22 cellular contexts compared by ENCODE assay signal in genomic region chr1:240005997-240006650, GRCh38.
DNase-seq lines count a peak whose midpoint lies in the region; ATAC-seq, FAIRE-seq and TF ChIP-seq lines count a peak whose summit lies in the region.
"Had no signal": no experiment of that assay in that cellular context is flagged by ENCODE, and none has a peak within 500 bp of the region (broad histone marks: within the 10 kb centered on the region; RNA-seq: fewer than 3 reads in every experiment).

No MANE protein-coding gene starts in this region.

- H2AK5ac ChIP-seq in neuronal stem cell (ENCODE audit: low read depth, low read length): no peak overlapping the region

- H3K4me1 ChIP-seq in HepG2 (ENCODE audit: insufficient read depth, low read length) (no peaks in the 10 kb centered on the region), right lobe of liver (no peaks in the 10 kb centered on the region), neuronal stem cell (ENCODE audit: control insufficient read depth in 2 of 2, insufficient read depth in 1 of 2, low read depth in 1 of 2, low read length in 2 of 2) (no peaks in the 10 kb centered on the region)

- no peak for TF ChIP-seq RAD21 in HepG2 (CRISPR knock-in tag; IDR thresholded peaks at IDR 0.05)

- no peaks in the 10 kb centered on the region for H3K27me3 Mint-ChIP-seq in activated CD8-positive, alpha-beta memory T cell treated with anti-CD3 and anti-CD28 coated beads, Interleukin-2, amount 10 ng/mL, durations not matched to agents 7 days and 5 days
- H3K27me3 Mint-ChIP-seq: IgD-negative memory B cell had no signal

- H3K9me3 ChIP-seq in HepG2 (ENCODE audit: low read length) (peaks cover 9% of the 10 kb centered on the region), right lobe of liver (no peaks in the 10 kb centered on the region), neuronal stem cell (replicated peaks in 1 of 2; ENCODE audit: control insufficient read depth in 2 of 2, insufficient read depth in 1 of 2, low read depth in 1 of 2, low read length in 2 of 2) (no peaks in the 10 kb centered on the region)

- no peak for ATAC-seq in HepG2
- no peak for ATAC-seq in right lobe of liver
- no peak for ATAC-seq in activated CD8-positive, alpha-beta memory T cell treated with anti-CD3 and anti-CD28 coated beads, Interleukin-2, amount 10 ng/mL, durations not matched to agents 7 days and 5 days
- no peak for ATAC-seq in GM18907 (IDR thresholded peaks at IDR 0.05; ENCODE audit: unreplicated experiment)
- ATAC-seq: GM23338, HCT116 had no signal

- H3K4me2 ChIP-seq in HepG2 (ENCODE audit: low read depth, low read length): no peak overlapping the region
- no peak overlapping the region for H3K4me2 ChIP-seq in neuronal stem cell (ENCODE audit: insufficient read depth, low read length, poor library complexity, severe bottlenecking)
- H3K4me2 ChIP-seq: GM23338 had no signal

- no peaks in the 10 kb centered on the region for H3K36me3 Mint-ChIP-seq in activated CD8-positive, alpha-beta memory T cell treated with anti-CD3 and anti-CD28 coated beads, Interleukin-2, amount 10 ng/mL, durations not matched to agents 7 days and 5 days
- H3K36me3 Mint-ChIP-seq: IgD-negative memory B cell had no signal

- H4K8ac ChIP-seq in neuronal stem cell (ENCODE audit: low read depth, low read length): no peak overlapping the region

- no peaks in the 10 kb centered on the region for H3K79me1 ChIP-seq in neuronal stem cell (ENCODE audit: low read depth, low read length)

- in situ Hi-C loops in HepG2 (cut with HindIII; ENCODE audit: extremely low pct_ligation_motif_present, low pct_unique_long_range_greater_than_20kb): no loop called here
- in situ Hi-C loops in SK-MEL-5 (cut with HindIII; ENCODE audit: low pct_unique_long_range_greater_than_20kb, low sequenced_read_pairs): no loop called here

- BruUV-seq in HepG2 (replicated peaks; lab: Mats Ljungman, UMichigan): no TSS peak

- no peak overlapping the region for H3K4ac ChIP-seq in neuronal stem cell (ENCODE audit: low read length)

- H3K79me2 ChIP-seq in HepG2 (ENCODE audit: insufficient read depth, low read length): no peaks in the 10 kb centered on the region

- H3K9ac ChIP-seq in HepG2 (ENCODE audit: insufficient read depth, low read depth, low read length) (no peak overlapping the region), neuronal stem cell (ENCODE audit: low read depth, low read length, poor library complexity) (no peak overlapping the region)

- no peaks in the 10 kb centered on the region for H3K27me3 ChIP-seq in HepG2 (ENCODE audit: control insufficient read depth in 1 of 2, insufficient read depth in 2 of 2, low read length in 2 of 2)
- H3K27me3 ChIP-seq in right lobe of liver: no peaks in the 10 kb centered on the region
- no peaks in the 10 kb centered on the region for H3K27me3 ChIP-seq in neuronal stem cell (ENCODE audit: control insufficient read depth in 3 of 3, insufficient read depth in 3 of 3, low read depth in 1 of 3, low read length in 3 of 3)

- DNase-seq in HepG2 (ENCODE audit: low spot score) (no peak), right lobe of liver (no peak), M059J (ENCODE audit: low read depth) (peak; percentile 35), SK-MEL-5 (ENCODE audit: low read depth, low spot score) (peak; percentile 8), neuronal stem cell (ENCODE audit: low spot score) (no peak)
- no peak for DNase-seq in activated CD8-positive, alpha-beta memory T cell treated with anti-CD3 and anti-CD28 coated beads, Interleukin-2, amount 10 ng/mL, durations not matched to agents 7 days and 5 days
- no peak for DNase-seq in activated CD4-positive, alpha-beta T cell treated with anti-CD3 and anti-CD28 coated beads, Interleukin-2, amount 50 U/mL, for 4 hours
- DNase-seq: C1 segment of cervical spinal cord; CD4-positive, alpha-beta T cell; DMS 273 treated with DMSO at 0.1 percent for 48 hours; DND-41; EL; KG1 had no signal

- H2BK120ac ChIP-seq in neuronal stem cell (ENCODE audit: low read depth, low read length): no peak overlapping the region

- no peaks in the 10 kb centered on the region for H4K20me1 ChIP-seq in HepG2 (ENCODE audit: insufficient read depth, low read length)

- H2AFZ ChIP-seq in HepG2 (ENCODE audit: low read length) (no peak overlapping the region), neuronal stem cell (ENCODE audit: low read length) (peak overlapping the region; percentile 51)

- TF ChIP-seq EP300 in HepG2 (IDR thresholded peaks at IDR 0.05; ENCODE audit: low read depth in 2 of 2, low read length in 2 of 2): no peak
- TF ChIP-seq EP300 in HepG2 (CRISPR knock-in tag; IDR thresholded peaks at IDR 0.05; ENCODE audit: borderline replicate concordance): no peak

- intact Hi-C loops in HepG2 (cut with micrococcal nuclease; ENCODE audit: unreplicated experiment): loop anchor here (1.0 kb wide), 1 partner anchor 55 kb away; no protein-coding TSS in a partner anchor
- intact Hi-C loops in right lobe of liver (cut with DNase I): no loop called here

- H3K36me3 ChIP-seq in HepG2 (replicated peaks in 1 of 2; ENCODE audit: control insufficient read depth in 1 of 2, insufficient read depth in 2 of 2, low read length in 2 of 2): no peaks in the 10 kb centered on the region
- H3K36me3 ChIP-seq in right lobe of liver: no peaks in the 10 kb centered on the region
- no peaks in the 10 kb centered on the region for H3K36me3 ChIP-seq in neuronal stem cell (replicated peaks in 1 of 2; ENCODE audit: control insufficient read depth in 2 of 2, insufficient read depth in 2 of 2, low read length in 2 of 2)

- TF ChIP-seq CTCF in HepG2 (CRISPR knock-in tag; IDR thresholded peaks at IDR 0.05) (no peak), right lobe of liver (IDR thresholded peaks at IDR 0.05) (no peak)

- H3K23ac ChIP-seq in neuronal stem cell (ENCODE audit: low read depth, low read length, poor library complexity): no peak overlapping the region

- no peak overlapping the region for H3K18ac ChIP-seq in neuronal stem cell (ENCODE audit: low read length)

- peaks cover 3% of the 10 kb centered on the region for H3K9me3 Mint-ChIP-seq in activated CD8-positive, alpha-beta memory T cell treated with anti-CD3 and anti-CD28 coated beads, Interleukin-2, amount 10 ng/mL, durations not matched to agents 7 days and 5 days (ENCODE audit: low read depth)

- no peak overlapping the region for H2BK5ac ChIP-seq in neuronal stem cell (ENCODE audit: low read length)

- TF ChIP-seq POLR2A in HepG2 (IDR thresholded peaks at IDR 0.05; ENCODE audit: insufficient read depth in 1 of 2, low read depth in 2 of 2, low read length in 2 of 2): no peak
- no peak for TF ChIP-seq POLR2A in right lobe of liver (IDR thresholded peaks at IDR 0.05)

- FAIRE-seq in HepG2 (lab: Jason Lieb, UNC): no peak
- FAIRE-seq: GM12891, H54 had no signal

- CTCF ChIA-PET in HepG2 (lab: Yijun Ruan, JAX; ENCODE audit: low intra/inter-chr PET ratio, low total read pairs): no interaction called here
- CTCF ChIA-PET in activated CD8-positive, alpha-beta memory T cell treated with anti-CD3 and anti-CD28 coated beads, Interleukin-2, amount 10 ng/mL, durations not matched to agents 7 days and 5 days (lab: Charles Lee): interaction anchor here (0.7 kb wide), 1 partner anchor 175 kb away, joined by 5 read pairs; no protein-coding TSS in a partner anchor

- POLR2A ChIA-PET in HepG2 (lab: Yijun Ruan, JAX): no interaction called here

- no peaks in the 10 kb centered on the region for H3K4me1 Mint-ChIP-seq in activated CD8-positive, alpha-beta memory T cell treated with anti-CD3 and anti-CD28 coated beads, Interleukin-2, amount 10 ng/mL, durations not matched to agents 7 days and 5 days
- H3K4me1 Mint-ChIP-seq: B cell, GM23338, IgD-negative memory B cell had no signal

- no peak overlapping the region for H3K14ac ChIP-seq in neuronal stem cell (ENCODE audit: low read length)

- H3K4me3 Mint-ChIP-seq in activated CD8-positive, alpha-beta memory T cell treated with anti-CD3 and anti-CD28 coated beads, Interleukin-2, amount 10 ng/mL, durations not matched to agents 7 days and 5 days: no peak overlapping the region
- H3K4me3 Mint-ChIP-seq: B cell; CD4-positive, alpha-beta T cell; GM23338; HFFc6; IgD-negative memory B cell had no signal

- H3K27ac ChIP-seq in HepG2 (ENCODE audit: extremely low read length, insufficient read depth, low read length) (no peak overlapping the region), right lobe of liver (no peak overlapping the region), neuronal stem cell (replicated peaks; ENCODE audit: low read length) (no peak overlapping the region)
- H3K27ac ChIP-seq: HL-60 had no signal

- no peak overlapping the region for H3K27ac Mint-ChIP-seq in activated CD8-positive, alpha-beta memory T cell treated with anti-CD3 and anti-CD28 coated beads, Interleukin-2, amount 10 ng/mL, durations not matched to agents 7 days and 5 days
- H3K27ac Mint-ChIP-seq: B cell; CD4-positive, alpha-beta T cell; GM23338; HFFc6; IgD-negative memory B cell had no signal

- no peak overlapping the region for H4K91ac ChIP-seq in neuronal stem cell (ENCODE audit: low read depth, low read length, poor library complexity)

- 5% methylated on average over 4 of the region's 5 CpGs for WGBS in HepG2 (ENCODE audit: low lambda C conversion rate)
- 56% methylated on average over 5 of the region's 5 CpGs for WGBS in right lobe of liver (ENCODE audit: insufficient coverage, low coverage, low lambda C conversion rate, missing lambda C conversion rate)
- no CpG with 5 or more reads among the region's 5 CpGs for WGBS in neuronal stem cell (ENCODE audit: extremely low coverage in 2 of 2, insufficient read length in 2 of 2, insufficient replicate concordance in 1 of 2), 2 donors

- H3K4me3 ChIP-seq in HepG2 (replicated peaks in 1 of 3; ENCODE audit: insufficient read depth in 1 of 3, low read depth in 2 of 3, low read length in 3 of 3) (no peak overlapping the region), right lobe of liver (no peak overlapping the region), neuronal stem cell (ENCODE audit: low read length in 2 of 2) (no peak overlapping the region)
- H3K4me3 ChIP-seq: GM23338 had no signal

- no peak overlapping the region for H2BK15ac ChIP-seq in neuronal stem cell (ENCODE audit: low read length)

- no peak overlapping the region for H2BK12ac ChIP-seq in neuronal stem cell (ENCODE audit: low read length)

TF ChIP-seq in HepG2, 621 proteins besides CTCF, POLR2A, EP300 and RAD21 (continues in another document):
- TF ChIP-seq ZBTB14 (CRISPR knock-in tag; IDR thresholded peaks at IDR 0.05): no peak
- peak; percentile 97 for TF ChIP-seq GZF1 (CRISPR knock-in tag; IDR thresholded peaks at IDR 0.05)
- TF ChIP-seq RAD51 (IDR thresholded peaks at IDR 0.05; ENCODE audit: borderline replicate concordance): peak; percentile 77

Comparison
In these comparisons a context has a peak if more than half of its experiments do, and no peak if none do; other contexts are left out.
1. DNase-seq: peak in M059J (single experiment) and SK-MEL-5 (single experiment); none in HepG2 (single experiment), right lobe of liver (0 of 3), neuronal stem cell (single experiment), activated CD8-positive, alpha-beta memory T cell treated with anti-CD3 and anti-CD28 coated beads, Interleukin-2, amount 10 ng/mL, durations not matched to agents 7 days and 5 days (single experiment) and activated CD4-positive, alpha-beta T cell treated with anti-CD3 and anti-CD28 coated beads, Interleukin-2, amount 50 U/mL, for 4 hours (0 of 2).